Comparison of ENCODE assay signal across 35 cellular contexts in genomic region chr3:49757197-49757596, GRCh38. TPM values are rescaled to one million over a fixed set of nuclear protein-coding genes. Genes with fewer than 3 reads are reported as not detected.
"Had no signal": no experiment of that assay in that cellular context is flagged by ENCODE, and none has a peak within 500 bp of the region (broad histone marks: within the 10 kb centered on the region; RNA-seq: fewer than 3 reads in every experiment).

No MANE protein-coding gene starts in this region.

- FAIRE-seq: bronchial epithelial cell, RCC 7860 had no signal

- H3K27me3 ChIP-seq: adrenal gland had no signal

- H3K36me3 ChIP-seq: adrenal gland, WERI-Rb-1 had no signal

- H3K4me3 Mint-ChIP-seq: activated CD4-positive, alpha-beta memory T cell treated with anti-CD3 and anti-CD28 coated beads, Interleukin-2, amount 10 ng/mL, durations not matched to agents 7 days and 5 days; activated naive CD4-positive, alpha-beta T cell treated with anti-CD3 and anti-CD28 coated beads for 36 hours; activated T-cell treated with anti-CD3 and anti-CD28 coated beads, Interleukin-2, amount 50 U/mL, for 24 hours; brain had no signal

- DNase-seq: activated CD4-positive, alpha-beta memory T cell treated with anti-CD3 and anti-CD28 coated beads, Interleukin-2, amount 10 ng/mL, durations not matched to agents 7 days and 5 days; activated CD4-positive, alpha-beta T cell treated with anti-CD3 and anti-CD28 coated beads for 1 hour; activated CD4-positive, alpha-beta T cell treated with anti-CD3 and anti-CD28 coated beads for 48 hours; activated CD4-positive, CD25-positive, alpha-beta regulatory T cell; activated CD8-positive, alpha-beta memory T cell treated with anti-CD3 and anti-CD28 coated beads for 24 hours; activated gamma-delta T cell treated with Interleukin-2 at 50 U/mL for 16 hours; activated naive CD4-positive, alpha-beta T cell treated with anti-CD3 and anti-CD28 coated beads for 36 hours; activated T-cell treated with anti-CD3 and anti-CD28 coated beads, Interleukin-2, amount 50 U/mL, for 24 hours; adrenal gland; anterior cingulate cortex; caudate nucleus; NCI-H1092 treated with DMSO at 0.1 percent for 48 hours; NCI-H1417; NCI-H146; NCI-H187; NCI-H2029 treated with DMSO at 0.1 percent for 48 hours; NCI-H2107; NCI-H2171; NCI-H510A; NCI-H526; NCI-H748 treated with DMSO at 0.1 percent for 48 hours; NK-92 treated with Interleukin-12 subunit alpha and Interleukin-12 subunit beta, amount 100 ng/mL, for 24 hours; PC-3; SW 1271; T-helper 1 cell; T1000; WERI-Rb-1 had no signal

- H3K36me3 Mint-ChIP-seq: activated naive CD4-positive, alpha-beta T cell treated with anti-CD3 and anti-CD28 coated beads, Interleukin-2, amount 50 U/mL, for 72 hours had no signal

- H3K27ac Mint-ChIP-seq: activated CD4-positive, alpha-beta memory T cell treated with anti-CD3 and anti-CD28 coated beads, Interleukin-2, amount 10 ng/mL, durations not matched to agents 7 days and 5 days; activated naive CD4-positive, alpha-beta T cell treated with anti-CD3 and anti-CD28 coated beads for 36 hours; activated T-cell treated with anti-CD3 and anti-CD28 coated beads, Interleukin-2, amount 50 U/mL, for 24 hours had no signal

- H3K27ac ChIP-seq: adrenal gland, RWPE1, WERI-Rb-1 had no signal

- H3K9me3 ChIP-seq: adrenal gland had no signal

- ATAC-seq: activated naive CD4-positive, alpha-beta T cell treated with anti-CD3 and anti-CD28 coated beads, Interleukin-2, amount 50 U/mL, for 72 hours; PC-3; Right ventricle myocardium inferior had no signal

- H3K27me3 Mint-ChIP-seq: activated CD4-positive, alpha-beta memory T cell treated with anti-CD3 and anti-CD28 coated beads, Interleukin-2, amount 10 ng/mL, durations not matched to agents 7 days and 5 days; activated T-cell treated with anti-CD3 and anti-CD28 coated beads, Interleukin-2, amount 50 U/mL, for 24 hours; brain had no signal

- H3K9me3 Mint-ChIP-seq: activated CD4-positive, alpha-beta memory T cell treated with anti-CD3 and anti-CD28 coated beads, Interleukin-2, amount 10 ng/mL, durations not matched to agents 7 days and 5 days; activated naive CD4-positive, alpha-beta T cell treated with anti-CD3 and anti-CD28 coated beads for 36 hours; activated naive CD4-positive, alpha-beta T cell treated with anti-CD3 and anti-CD28 coated beads, Interleukin-2, amount 50 U/mL, for 72 hours; activated T-cell treated with anti-CD3 and anti-CD28 coated beads, Interleukin-2, amount 50 U/mL, for 24 hours; brain had no signal

- H3K4me3 ChIP-seq: adrenal gland had no signal

RNA-seq across cellular contexts. Expression of gene AMIGO3, which starts 37.7 kb away (rescaled TPM):
- total RNA-seq: activated naive CD4-positive, alpha-beta T cell treated with anti-CD3 and anti-CD28 coated beads for 36 hours; activated naive CD4-positive, alpha-beta T cell treated with anti-CD3 and anti-CD28 coated beads, Interleukin-2, amount 50 U/mL, for 72 hours; bronchial epithelial cell; Right ventricle myocardium inferior had no signal

RNA-seq across cellular contexts. Expression of gene CDHR4, which starts 42.5 kb away (rescaled TPM):
- total RNA-seq: activated CD4-positive, alpha-beta memory T cell treated with anti-CD3 and anti-CD28 coated beads, Interleukin-2, amount 10 ng/mL, durations not matched to agents 7 days and 5 days; activated naive CD4-positive, alpha-beta T cell treated with anti-CD3 and anti-CD28 coated beads for 36 hours; bronchial epithelial cell; M059J; PC-3; Right ventricle myocardium inferior; T-helper 2 cell treated with Interferon-gamma antibody and Interleukin-4, amounts not matched to agents 100 ng/mL and 5 ng/mL, for 36 hours had no signal
